Comparison of ENCODE assay signal across 13 cellular contexts in the genomic region with DNA sequence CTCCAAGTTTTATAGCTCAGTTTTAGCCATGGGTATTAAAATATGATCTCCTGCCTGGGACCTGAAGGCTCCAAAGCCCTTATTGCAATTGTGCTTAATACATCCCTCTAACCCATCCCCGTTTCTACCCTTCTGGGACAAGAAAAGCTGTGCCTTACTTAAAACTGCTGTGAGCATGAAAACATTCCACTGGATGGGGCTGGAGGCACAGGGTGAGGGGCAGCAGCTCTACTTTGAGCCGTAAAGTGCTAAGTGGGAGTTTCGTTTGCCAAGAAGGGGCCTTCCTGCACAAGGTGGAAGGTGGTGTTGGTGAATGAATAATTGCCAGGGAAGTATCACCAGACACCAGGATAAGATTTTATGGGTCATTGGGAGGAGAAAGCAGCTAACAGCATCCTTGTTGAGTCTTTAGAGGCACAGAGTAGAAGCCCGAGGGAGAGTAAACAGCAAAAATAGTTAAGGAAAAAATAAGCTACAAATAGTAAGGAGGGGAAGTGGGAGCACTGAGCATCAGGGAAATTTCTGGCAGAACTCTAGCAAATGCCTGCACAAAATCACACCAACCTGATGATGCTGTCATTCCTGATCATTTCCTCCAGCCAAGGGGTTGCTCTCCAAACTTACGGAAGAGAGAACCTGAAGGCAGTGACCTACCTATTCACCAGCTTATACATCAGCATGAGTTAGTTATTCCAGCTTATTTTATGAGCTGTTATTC.
DNase-seq lines count a peak whose midpoint lies in the region; ATAC-seq, FAIRE-seq and TF ChIP-seq lines count a peak whose summit lies in the region.
"Had no signal": no experiment of that assay in that cellular context is flagged by ENCODE, and none has a peak within 500 bp of the region (broad histone marks: within the 10 kb centered on the region; RNA-seq: fewer than 3 reads in every experiment).

No MANE protein-coding gene starts in this region.

- no peaks in the 10 kb centered on the region for H3K9me2 ChIP-seq in SK-N-SH

- TF ChIP-seq RAD21 in SK-N-SH (IDR thresholded peaks at IDR 0.05; ENCODE audit: low read length) (no peak), GM12878 (IDR thresholded peaks at IDR 0.05; ENCODE audit: insufficient read depth, low read depth, low read length) (peak; percentile 36; the same call in 1 of the 2 replicates)

- no peak overlapping the region for H3K27ac Mint-ChIP-seq in activated CD4-positive, alpha-beta T cell treated with anti-CD3 and anti-CD28 coated beads, Interleukin-2, amount 10 ng/mL, durations not matched to agents 7 days and 5 days

- TF ChIP-seq POLR2A in GM12878 (IDR thresholded peaks at IDR 0.05; ENCODE audit: low read depth, low read length), result no peak

- H3F3A ChIP-seq in SK-N-SH (replicated peaks; ENCODE audit: insufficient read depth), result peaks cover 33% of the 10 kb centered on the region

- BruUV-seq in GM12878 (replicated peaks; lab: Mats Ljungman, UMichigan), result no TSS peak

- in situ Hi-C loops in GM12878 (cut with MboI), result no loop called here

- H3K36me3 ChIP-seq in SK-N-SH (replicated peaks in 1 of 2; ENCODE audit: control insufficient read depth in 1 of 2, insufficient read depth in 2 of 2, low read length in 1 of 2) (no peaks in the 10 kb centered on the region), GM12878 (ENCODE audit: control insufficient read depth in 2 of 2, insufficient read depth in 2 of 2, low read length in 1 of 2) (no peaks in the 10 kb centered on the region), stomach smooth muscle (ENCODE audit: control insufficient read depth in 2 of 2, insufficient read depth in 2 of 2, low read length in 2 of 2) (no peaks in the 10 kb centered on the region)
- H3K36me3 ChIP-seq: heart right ventricle had no signal

- SMC1A ChIA-PET in GM12878 (lab: Charles Lee; ENCODE audit: uncharacterized antibody, unreplicated experiment), result interaction anchor here (0.6 to 5.4 kb wide), 17 partner anchors 8 to 175 kb away, joined by 3 to 36 read pairs (median 4); no protein-coding TSS in a partner anchor

- no peak for TF ChIP-seq EP300 in SK-N-SH (IDR thresholded peaks at IDR 0.05; ENCODE audit: borderline replicate concordance in 1 of 2, low read depth in 1 of 2, low read length in 1 of 2)
- no peak for TF ChIP-seq EP300 in GM12878 (IDR thresholded peaks at IDR 0.05; ENCODE audit: borderline replicate concordance in 1 of 2, control insufficient read depth in 1 of 2, low read depth in 2 of 2, low read length in 2 of 2)

- intact Hi-C loops in GM12878 (cut with micrococcal nuclease; ENCODE audit: unreplicated experiment), result no loop called here

- H3K4me3 ChIP-seq in SK-N-SH (ENCODE audit: low read depth in 2 of 2, low read length in 1 of 2) (no peak overlapping the region), GM12878 (no peak overlapping the region), stomach smooth muscle (ENCODE audit: low read length in 2 of 2) (no peak overlapping the region)
- H3K4me3 ChIP-seq: heart right ventricle had no signal

- FAIRE-seq in GM12878 (lab: Jason Lieb, UNC), result no peak

- no peak overlapping the region for H3K4me2 ChIP-seq in SK-N-SH
- no peak overlapping the region for H3K4me2 ChIP-seq in GM12878 (ENCODE audit: control insufficient read depth, insufficient read depth)

- WGBS in SK-N-SH (ENCODE audit: low lambda C conversion rate), result 92% methylated on average over 5 of the region's 5 CpGs
- WGBS in GM12878 (ENCODE audit: insufficient coverage, insufficient replicate concordance, low lambda C conversion rate, missing lambda C conversion rate), result 72% methylated on average over 5 of the region's 5 CpGs

- peaks cover 15% of the 10 kb centered on the region for H3K4me1 Mint-ChIP-seq in activated CD4-positive, alpha-beta T cell treated with anti-CD3 and anti-CD28 coated beads, Interleukin-2, amount 10 ng/mL, durations not matched to agents 7 days and 5 days

- POLR2A ChIA-PET in SK-N-SH (lab: Yijun Ruan, JAX), result no interaction called here
- POLR2A ChIA-PET in GM12878 (lab: Charles Lee), result interaction anchor here (1.0 kb wide), 1 partner anchor 66 kb away, joined by 3 read pairs; no protein-coding TSS in a partner anchor
- POLR2A ChIA-PET in activated CD4-positive, alpha-beta T cell treated with anti-CD3 and anti-CD28 coated beads, Interleukin-2, amount 10 ng/mL, durations not matched to agents 7 days and 5 days (lab: Charles Lee), result no interaction called here

- H3K9me3 ChIP-seq in SK-N-SH (no peaks in the 10 kb centered on the region), GM12878 (replicated peaks; ENCODE audit: control insufficient read depth, insufficient read depth, low read length) (no peaks in the 10 kb centered on the region), stomach smooth muscle (ENCODE audit: control insufficient read depth in 2 of 2, low read length in 2 of 2) (no peaks in the 10 kb centered on the region)

- no peak overlapping the region for H2AFZ ChIP-seq in SK-N-SH (ENCODE audit: low read depth)
- H2AFZ ChIP-seq in GM12878 (ENCODE audit: control insufficient read depth, low read depth, low read length), result no peak overlapping the region

- no peaks in the 10 kb centered on the region for H3K27me3 Mint-ChIP-seq in activated CD4-positive, alpha-beta T cell treated with anti-CD3 and anti-CD28 coated beads, Interleukin-2, amount 10 ng/mL, durations not matched to agents 7 days and 5 days
- H3K27me3 Mint-ChIP-seq: brain had no signal

- H3K4me1 ChIP-seq in SK-N-SH (ENCODE audit: control insufficient read depth in 1 of 2, insufficient read depth in 2 of 2, low read depth in 1 of 2, low read length in 1 of 2) (peaks cover 9 to 41% of the 10 kb centered on the region in 2 experiments), GM12878 (ENCODE audit: control insufficient read depth, insufficient read depth, low read length) (peaks cover 5% of the 10 kb centered on the region; the same call in 1 of the 2 replicates), stomach smooth muscle (ENCODE audit: control insufficient read depth, insufficient read depth, low read length) (peaks cover 27% of the 10 kb centered on the region)

- CTCF ChIA-PET in SK-N-SH (lab: Yijun Ruan, JAX), result interaction anchor here (0.6 kb wide), 1 partner anchor 34 kb away, joined by 4 read pairs; no protein-coding TSS in a partner anchor
- CTCF ChIA-PET in GM12878 (lab: Yijun Ruan, JAX), result interaction anchor here (0.8 to 3.6 kb wide), 9 partner anchors 9 to 137 kb away, joined by 3 to 14 read pairs (median 5); no protein-coding TSS in a partner anchor
- CTCF ChIA-PET in activated CD4-positive, alpha-beta T cell treated with anti-CD3 and anti-CD28 coated beads, Interleukin-2, amount 10 ng/mL, durations not matched to agents 7 days and 5 days (lab: Charles Lee), result interaction anchor here (0.6 to 1.2 kb wide), 3 partner anchors 9 to 306 kb away, joined by 3 to 4 read pairs (median 3); no protein-coding TSS in a partner anchor

- no peaks in the 10 kb centered on the region for H3K79me2 ChIP-seq in SK-N-SH (ENCODE audit: insufficient read depth)
- no peaks in the 10 kb centered on the region for H3K79me2 ChIP-seq in GM12878 (ENCODE audit: control insufficient read depth, insufficient read depth, low read length)

- no peak overlapping the region for H3K4me3 Mint-ChIP-seq in activated CD4-positive, alpha-beta T cell treated with anti-CD3 and anti-CD28 coated beads, Interleukin-2, amount 10 ng/mL, durations not matched to agents 7 days and 5 days
- H3K4me3 Mint-ChIP-seq: brain had no signal

- ATAC-seq in SK-N-SH treated with all-trans-retinoic acid at 6 μM for 48 hours (no peak), GM12878 (no peak)

- H3K9ac ChIP-seq in SK-N-SH, result no peak overlapping the region
- H3K9ac ChIP-seq in GM12878 (ENCODE audit: control insufficient read depth, insufficient read depth, low read length), result no peak overlapping the region
- H3K9ac ChIP-seq in stomach smooth muscle (ENCODE audit: low read length in 2 of 2), result peak overlapping the region in 1 of 2 donors; percentile 21

- H4K20me1 ChIP-seq in SK-N-SH (ENCODE audit: insufficient read depth) (no peaks in the 10 kb centered on the region), GM12878 (ENCODE audit: control insufficient read depth, insufficient read depth) (no peaks in the 10 kb centered on the region)

- 0 out of 2 replicates have a peak, but pooled peaks have one; percentile 13 for TF ChIP-seq CTCF in SK-N-SH (IDR thresholded peaks at IDR 0.05)
- TF ChIP-seq CTCF in GM12878 (IDR thresholded peaks at IDR 0.05 in 2 of 3, conservative IDR thresholded peaks at IDR 0.05 in 1 of 3; ENCODE audit: control insufficient read depth in 2 of 3, extremely low read depth in 1 of 3, insufficient read depth in 1 of 3, low read depth in 3 of 3, low read length in 3 of 3), result no peak

- no peak for DNase-seq in SK-N-SH
- no peak for DNase-seq in GM12878 (ENCODE audit: low read depth, low spot score)
- DNase-seq in iPS-NIHi7 (ENCODE audit: extremely low spot score), result peak; percentile 67
- DNase-seq in NCI-H1105 treated with DMSO at 0.1 percent for 48 hours (lab: John Stamatoyannopoulos, UW), result no peak
- no peak for DNase-seq in GDM1 (lab: John Stamatoyannopoulos, UW)
- DNase-seq in activated CD4-positive, alpha-beta T cell treated with anti-CD3 and anti-CD28 coated beads, Interleukin-2, amount 10 ng/mL, durations not matched to agents 7 days and 5 days, result no peak
- DNase-seq: activated CD4-positive, alpha-beta T cell treated with anti-CD3 and anti-CD28 coated beads, Interleukin-2, amount 50 U/mL, for 4 hours; heart right ventricle; NCI-H510A had no signal

- H3K9me3 Mint-ChIP-seq in activated CD4-positive, alpha-beta T cell treated with anti-CD3 and anti-CD28 coated beads, Interleukin-2, amount 10 ng/mL, durations not matched to agents 7 days and 5 days, result no peaks in the 10 kb centered on the region

- H3K27me3 ChIP-seq in SK-N-SH (ENCODE audit: insufficient read depth) (no peaks in the 10 kb centered on the region), GM12878 (replicated peaks in 1 of 2; ENCODE audit: control insufficient read depth in 2 of 2, insufficient read depth in 2 of 2, low read length in 1 of 2) (no peaks in the 10 kb centered on the region), stomach smooth muscle (ENCODE audit: control insufficient read depth in 1 of 2, insufficient read depth in 2 of 2, low read length in 2 of 2) (no peaks in the 10 kb centered on the region)
- H3K27me3 ChIP-seq: heart right ventricle had no signal

- RAD21 ChIA-PET in GM12878 (lab: Charles Lee; ENCODE audit: unreplicated experiment), result interaction anchor here (0.8 to 3.5 kb wide), 7 partner anchors 17 to 228 kb away, joined by 3 to 17 read pairs (median 6); no protein-coding TSS in a partner anchor

- no peaks in the 10 kb centered on the region for H3K36me3 Mint-ChIP-seq in activated CD4-positive, alpha-beta T cell treated with anti-CD3 and anti-CD28 coated beads, Interleukin-2, amount 10 ng/mL, durations not matched to agents 7 days and 5 days (ENCODE audit: low read depth)
- H3K36me3 Mint-ChIP-seq: brain had no signal

- peak overlapping the region in 1 of 2 experiments; percentile 74; a peak in 2 of 4 replicates for H3K27ac ChIP-seq in SK-N-SH (ENCODE audit: low read depth in 2 of 2, low read length in 1 of 2)
- no peak overlapping the region for H3K27ac ChIP-seq in GM12878 (ENCODE audit: control insufficient read depth, insufficient read depth)
- peak overlapping the region; percentile 19 for H3K27ac ChIP-seq in stomach smooth muscle (ENCODE audit: low read length)
- H3K27ac ChIP-seq: 22Rv1 had no signal

TF ChIP-seq in SK-N-SH treated with all-trans-retinoic acid at 6 μM for 48 hours, 23 proteins besides CTCF, POLR2A, EP300 and RAD21 (continues in another document):
- TF ChIP-seq PPARA (CRISPR knock-in tag; IDR thresholded peaks at IDR 0.05; ENCODE audit: borderline replicate concordance), result no peak
